In the genomic region with DNA sequence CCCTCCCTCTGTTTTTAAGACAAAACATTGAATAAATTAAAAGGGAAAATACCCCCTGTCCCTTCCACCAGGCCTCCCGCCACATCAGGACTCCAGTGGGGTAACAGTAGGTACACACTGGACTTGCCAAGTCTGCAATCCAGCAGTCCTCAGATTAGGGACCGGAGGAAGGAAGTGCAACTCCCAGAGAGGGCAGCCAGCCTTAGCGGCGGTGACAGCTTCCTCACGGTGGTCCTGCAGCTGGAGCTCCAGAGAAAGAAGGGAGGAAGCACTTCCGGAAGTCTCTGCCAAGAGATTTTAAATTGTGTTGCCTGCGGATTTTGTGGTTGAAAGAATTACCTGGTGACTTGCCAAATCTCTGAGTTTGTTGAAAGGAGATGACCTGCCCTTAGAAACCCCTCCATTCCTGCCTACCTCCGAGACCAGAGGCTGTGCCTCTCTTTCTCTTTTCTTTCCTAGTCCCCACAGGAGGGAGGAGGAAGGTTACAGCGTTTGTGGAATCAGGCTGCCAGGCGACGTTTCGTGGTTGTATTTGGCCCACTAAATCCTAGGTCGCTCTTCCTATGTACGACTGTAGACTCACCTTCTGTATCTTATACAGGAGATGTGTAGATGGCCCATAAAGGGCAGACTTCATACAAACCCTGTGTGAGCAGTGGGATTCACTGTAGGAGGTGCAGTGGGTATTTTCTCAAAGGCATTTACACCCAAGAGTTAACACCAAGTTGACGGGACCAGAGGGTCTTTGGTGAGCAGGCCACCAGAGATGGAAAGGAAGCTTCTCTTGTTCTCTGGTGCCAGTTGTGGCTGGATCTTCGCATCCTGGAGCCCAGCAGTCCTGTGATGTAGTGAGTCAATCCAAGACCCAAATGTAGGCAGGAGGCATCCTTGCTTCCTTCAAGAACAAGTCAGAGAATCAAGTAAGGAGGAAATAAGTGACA, we compare ENCODE assay signal across 13 cellular contexts.
DNase-seq lines count a peak whose midpoint lies in the region; ATAC-seq, FAIRE-seq and TF ChIP-seq lines count a peak whose summit lies in the region.
"Had no signal": no experiment of that assay in that cellular context is flagged by ENCODE, and none has a peak within 500 bp of the region (broad histone marks: within the 10 kb centered on the region; RNA-seq: fewer than 3 reads in every experiment).

No MANE protein-coding gene starts in this region.

- H3K4me1 ChIP-seq in mammary epithelial cell (ENCODE audit: insufficient read depth, low read length) (peaks cover 17% of the 10 kb centered on the region), K562 (replicated peaks in 1 of 2; ENCODE audit: control insufficient read depth in 2 of 2, insufficient read depth in 2 of 2, low read length in 2 of 2) (peaks cover 0 to 21% of the 10 kb centered on the region in 2 experiments; a peak in 1 of 5 replicates)

- no peak for TF ChIP-seq CTCF in MCF 10A (IDR thresholded peaks at IDR 0.05; ENCODE audit: unreplicated experiment)
- no peak for TF ChIP-seq CTCF in mammary epithelial cell (conservative IDR thresholded peaks at IDR 0.05 in 1 of 2, IDR thresholded peaks at IDR 0.05 in 1 of 2; ENCODE audit: extremely low read depth in 1 of 2, insufficient read depth in 1 of 2, low read depth in 1 of 2, low read length in 2 of 2)
- no peak for TF ChIP-seq CTCF in K562 (IDR thresholded peaks at IDR 0.05 in 2 of 3, conservative IDR thresholded peaks at IDR 0.05 in 1 of 3; ENCODE audit: insufficient read depth in 2 of 3, low read depth in 1 of 3, low read length in 3 of 3)

- H3K9me1 ChIP-seq in K562 (ENCODE audit: control insufficient read depth, insufficient read depth, low read length): no peaks in the 10 kb centered on the region

- peaks cover 6% of the 10 kb centered on the region for H3K4me1 Mint-ChIP-seq in MCF 10A (ENCODE audit: insufficient read depth, unreplicated experiment)
- H3K4me1 Mint-ChIP-seq in stimulated activated naive B cell treated with anti-CD40 and anti-IgM and Interleukin-4, amounts not matched to agents 10 μg/mL and 1 μg/mL and 100 μg/mL, for 72 hours: peaks cover 42 to 78% of the 10 kb centered on the region in 2 donors

- DNase-seq in MCF 10A (ENCODE audit: unreplicated experiment) (peak; percentile 14), mammary epithelial cell (no peak), MV-4-11 (lab: John Stamatoyannopoulos, UW) (peak; percentile 76), K562 (ENCODE audit: extremely low read depth in 1 of 4, low spot score in 3 of 4) (no peak), retina (peak; percentile 52), OCI-M1 (lab: John Stamatoyannopoulos, UW) (no peak)
- no peak for DNase-seq in stimulated activated naive B cell treated with anti-CD40 and anti-IgM and Interleukin-4, amounts not matched to agents 10 μg/mL and 1 μg/mL and 100 μg/mL, for 72 hours
- no peak for DNase-seq in activated effector memory CD4-positive, alpha-beta T cell treated with Interleukin-2 at 50 U/mL for 16 hours
- DNase-seq: activated CD4-positive, alpha-beta T cell treated with anti-CD3 and anti-CD28 coated beads for 36 hours; heart right ventricle; midbrain; SHP77; upper lobe of left lung had no signal

- FAIRE-seq in K562 (lab: Jason Lieb, UNC): peak; percentile 6

- in situ Hi-C loops in mammary epithelial cell (cut with MboI; ENCODE audit: low sequenced_read_pairs in 2 of 2) (loop anchor here (25.0 kb wide), 1 partner anchor 387 kb away; no protein-coding TSS in a partner anchor), K562 (cut with MboI) (loop anchor here (25.0 kb wide), 1 partner anchor 387 kb away; no protein-coding TSS in a partner anchor)

- H3K36me3 Mint-ChIP-seq in MCF 10A (ENCODE audit: insufficient read depth, unreplicated experiment): no peaks in the 10 kb centered on the region
- H3K36me3 Mint-ChIP-seq in stimulated activated naive B cell treated with anti-CD40 and anti-IgM and Interleukin-4, amounts not matched to agents 10 μg/mL and 1 μg/mL and 100 μg/mL, for 72 hours: no peaks in the 10 kb centered on the region

- H3K79me2 ChIP-seq in mammary epithelial cell (ENCODE audit: insufficient read depth, low read length): no peaks in the 10 kb centered on the region
- H3K79me2 ChIP-seq in K562 (ENCODE audit: control insufficient read depth, insufficient read depth, low read length): no peaks in the 10 kb centered on the region

- POLR2A ChIA-PET in MCF 10A (lab: Yijun Ruan, JAX) (no interaction called here), K562 (lab: Yijun Ruan, JAX) (interaction anchor here (0.7 kb wide), 1 partner anchor 12 kb away, joined by 4 read pairs; no protein-coding TSS in a partner anchor)

- H3K9ac ChIP-seq in mammary epithelial cell (ENCODE audit: insufficient read depth, low read length): no peak overlapping the region
- H3K9ac ChIP-seq in K562 (ENCODE audit: insufficient read depth in 1 of 2, low read depth in 2 of 2, low read length in 2 of 2): no peak overlapping the region

- dilution Hi-C loops in mammary epithelial cell (cut with HindIII; ENCODE audit: low sequenced_read_pairs): no loop called here

- H3K4me2 ChIP-seq in mammary epithelial cell (ENCODE audit: insufficient read depth, low read depth, low read length) (no peak overlapping the region), K562 (ENCODE audit: insufficient read depth, low read length) (no peak overlapping the region)

- H3K4me3 Mint-ChIP-seq in MCF 10A (ENCODE audit: unreplicated experiment): no peak overlapping the region
- peak overlapping the region in 1 of 2 donors; percentile 26 for H3K4me3 Mint-ChIP-seq in stimulated activated naive B cell treated with anti-CD40 and anti-IgM and Interleukin-4, amounts not matched to agents 10 μg/mL and 1 μg/mL and 100 μg/mL, for 72 hours

- peaks cover 81% of the 10 kb centered on the region for H3K27me3 ChIP-seq in mammary epithelial cell (ENCODE audit: insufficient read depth, low read length)
- peaks cover 69 to 83% of the 10 kb centered on the region in 2 experiments for H3K27me3 ChIP-seq in K562 (ENCODE audit: control insufficient read depth in 2 of 2, insufficient read depth in 2 of 2, low read length in 2 of 2)

- H3K27ac ChIP-seq in mammary epithelial cell (ENCODE audit: insufficient read depth, low read depth, low read length) (no peak overlapping the region), K562 (ENCODE audit: extremely low read depth, low read depth, low read length) (no peak overlapping the region)
- H3K27ac ChIP-seq: heart right ventricle, upper lobe of left lung had no signal

- no peak for ATAC-seq in K562
- ATAC-seq in stimulated activated naive B cell treated with anti-CD40 and anti-IgM and Interleukin-4, amounts not matched to agents 10 μg/mL and 1 μg/mL and 100 μg/mL, for 72 hours (replicated peaks): no peak
- ATAC-seq: activated CD4-positive, alpha-beta T cell treated with anti-CD3 and anti-CD28 coated beads for 36 hours had no signal

- no peak for TF ChIP-seq POLR2A in K562 (conservative IDR thresholded peaks at IDR 0.05)

- BruUV-seq in MCF 10A (replicated peaks; lab: Mats Ljungman, UMichigan) (no TSS peak), mammary epithelial cell (replicated peaks; lab: Mats Ljungman, UMichigan) (no TSS peak), K562 (replicated peaks; lab: Mats Ljungman, UMichigan) (no TSS peak)

- H3K9me3 ChIP-seq in mammary epithelial cell (replicated peaks; ENCODE audit: insufficient read depth, low read length) (no peaks in the 10 kb centered on the region), K562 (replicated peaks; ENCODE audit: control insufficient read depth, insufficient read depth, low read depth, low read length) (no peaks in the 10 kb centered on the region)
- H3K9me3 ChIP-seq: heart right ventricle, upper lobe of left lung had no signal

- H2AFZ ChIP-seq in mammary epithelial cell (ENCODE audit: low read depth, low read length) (no peak overlapping the region), K562 (ENCODE audit: low read depth, low read length) (no peak overlapping the region)

- no peaks in the 10 kb centered on the region for H4K20me1 ChIP-seq in mammary epithelial cell (ENCODE audit: insufficient read depth, low read length)
- H4K20me1 ChIP-seq in K562 (replicated peaks; ENCODE audit: control insufficient read depth, insufficient read depth, low read length): peaks cover 11% of the 10 kb centered on the region; the same call in 1 of the 2 replicates

- H3K27ac Mint-ChIP-seq in MCF 10A (ENCODE audit: low read depth, unreplicated experiment): no peak overlapping the region
- H3K27ac Mint-ChIP-seq in stimulated activated naive B cell treated with anti-CD40 and anti-IgM and Interleukin-4, amounts not matched to agents 10 μg/mL and 1 μg/mL and 100 μg/mL, for 72 hours: no peak overlapping the region
- H3K27ac Mint-ChIP-seq: activated CD4-positive, alpha-beta T cell treated with anti-CD3 and anti-CD28 coated beads for 36 hours had no signal

- H3K4me3 ChIP-seq in mammary epithelial cell (replicated peaks in 1 of 3; ENCODE audit: insufficient read depth in 1 of 3, low read depth in 2 of 3, low read length in 3 of 3): no peak overlapping the region
- H3K4me3 ChIP-seq in K562: no peak overlapping the region

- CTCF ChIA-PET in MCF 10A (lab: Yijun Ruan, JAX): no interaction called here
- CTCF ChIA-PET in mammary epithelial cell (lab: Charles Lee; ENCODE audit: low non-redundant PET): no interaction called here
- CTCF ChIA-PET in K562 (lab: Yijun Ruan, JAX; ENCODE audit: low intra/inter-chr PET ratio): no interaction called here

- TF ChIP-seq RAD21 in K562 (CRISPR knock-in tag; conservative IDR thresholded peaks at IDR 0.05 in 1 of 2, IDR thresholded peaks at IDR 0.05 in 1 of 2): no peak

- peaks cover 71% of the 10 kb centered on the region for H3K27me3 Mint-ChIP-seq in MCF 10A (ENCODE audit: insufficient read depth, unreplicated experiment)
- H3K27me3 Mint-ChIP-seq in stimulated activated naive B cell treated with anti-CD40 and anti-IgM and Interleukin-4, amounts not matched to agents 10 μg/mL and 1 μg/mL and 100 μg/mL, for 72 hours: peaks cover 82 to 96% of the 10 kb centered on the region in 2 donors

- intact Hi-C loops in MCF 10A (cut with micrococcal nuclease): no loop called here
- intact Hi-C loops in mammary epithelial cell (cut with micrococcal nuclease): no loop called here
- intact Hi-C loops in K562 (cut with micrococcal nuclease): no loop called here

- 24% methylated on average over 15 of the region's 16 CpGs for WGBS in mammary epithelial cell (ENCODE audit: low coverage, missing lambda C conversion rate)
- WGBS in K562 (ENCODE audit: insufficient coverage, low coverage, missing lambda C conversion rate): 3% methylated on average over 16 of the region's 16 CpGs

- TF ChIP-seq EP300 in K562 (IDR thresholded peaks at IDR 0.05; ENCODE audit: low read length): no peak

- no peaks in the 10 kb centered on the region for H3K9me3 Mint-ChIP-seq in MCF 10A (ENCODE audit: unreplicated experiment)
- H3K9me3 Mint-ChIP-seq in stimulated activated naive B cell treated with anti-CD40 and anti-IgM and Interleukin-4, amounts not matched to agents 10 μg/mL and 1 μg/mL and 100 μg/mL, for 72 hours: no peaks in the 10 kb centered on the region

- no peaks in the 10 kb centered on the region for H3K36me3 ChIP-seq in mammary epithelial cell (ENCODE audit: insufficient read depth, low read length)
- H3K36me3 ChIP-seq in K562 (ENCODE audit: control insufficient read depth, insufficient read depth, low read length): no peaks in the 10 kb centered on the region
- H3K36me3 ChIP-seq: heart right ventricle, upper lobe of left lung had no signal

TF ChIP-seq in K562, 482 proteins besides CTCF, POLR2A, EP300 and RAD21 (continues in another document):
- no peak for TF ChIP-seq NONO (IDR thresholded peaks at IDR 0.05; ENCODE audit: low read depth in 2 of 2, low read length in 1 of 2)

Comparison
In these comparisons a context has a peak if more than half of its experiments do, and no peak if none do; other contexts are left out.
1. DNase-seq: peak in MCF 10A (single experiment), MV-4-11 (single experiment) and retina (single experiment); none in mammary epithelial cell (single experiment), K562 (0 of 4), OCI-M1 (single experiment), stimulated activated naive B cell treated with anti-CD40 and anti-IgM and Interleukin-4, amounts not matched to agents 10 μg/mL and 1 μg/mL and 100 μg/mL, for 72 hours (single experiment) and activated effector memory CD4-positive, alpha-beta T cell treated with Interleukin-2 at 50 U/mL for 16 hours (single experiment).